In genomic region chr20:13286600-13286999, GRCh38 we compare ENCODE assay signal across 17 cellular contexts.
A peak's percentile ranks its signal among the peaks of the same experiment; 100 is the strongest.
DNase-seq lines count a peak whose midpoint lies in the region; ATAC-seq and TF ChIP-seq lines count a peak whose summit lies in the region.
"Had no signal": no experiment of that assay in that cellular context is flagged by ENCODE, and none has a peak within 500 bp of the region (broad histone marks: within the 10 kb centered on the region; RNA-seq: fewer than 3 reads in every experiment).

No MANE protein-coding gene starts in this region.

- H3K27me3 ChIP-seq in PC-3 (ENCODE audit: low read length) (peaks cover 36% of the 10 kb centered on the region), foreskin keratinocyte (no peaks in the 10 kb centered on the region), prostate gland (replicated peaks; ENCODE audit: insufficient read depth) (no peaks in the 10 kb centered on the region), uterus (no peaks in the 10 kb centered on the region)
- H3K27me3 ChIP-seq: ovary, sigmoid colon had no signal

- no peak overlapping the region for H3K9ac ChIP-seq in PC-3 (ENCODE audit: low read length)

- H3K27ac ChIP-seq in PC-3 (ENCODE audit: low read length) (no peak overlapping the region), foreskin keratinocyte (peak overlapping the region; percentile 85), prostate gland (peak overlapping the region; percentile 36 to 49), uterus (no peak overlapping the region)
- H3K27ac ChIP-seq: ovary, sigmoid colon had no signal

- TF ChIP-seq POLR2A in prostate gland (IDR thresholded peaks at IDR 0.05) (no peak), uterus (IDR thresholded peaks at IDR 0.05) (no peak)

- CTCF ChIA-PET in PC-3 (lab: Charles Lee): no interaction called here

- no peak for TF ChIP-seq CTCF in PC-3 (conservative IDR thresholded peaks at IDR 0.05; ENCODE audit: low read depth, low read length)
- TF ChIP-seq CTCF in foreskin keratinocyte (conservative IDR thresholded peaks at IDR 0.05): peak; percentile 45
- no peak for TF ChIP-seq CTCF in prostate gland (IDR thresholded peaks at IDR 0.05)
- no peak for TF ChIP-seq CTCF in uterus (IDR thresholded peaks at IDR 0.05)

- no TSS peak for BruUV-seq in PC-3 (replicated peaks; lab: Mats Ljungman, UMichigan)

- H3K9me3 ChIP-seq in PC-3 (ENCODE audit: low read length): no peaks in the 10 kb centered on the region
- H3K9me3 ChIP-seq in prostate gland: no peaks in the 10 kb centered on the region
- H3K9me3 ChIP-seq in uterus: no peaks in the 10 kb centered on the region
- H3K9me3 ChIP-seq: ovary, sigmoid colon had no signal

- H3K79me2 ChIP-seq in PC-3 (ENCODE audit: low read length): no peaks in the 10 kb centered on the region

- POLR2A ChIA-PET in PC-3 (lab: Charles Lee; ENCODE audit: unreplicated experiment): no interaction called here

- H3K4me3 ChIP-seq in PC-3 (ENCODE audit: low read length) (no peak overlapping the region), prostate gland (no peak overlapping the region), uterus (no peak overlapping the region)
- H3K4me3 ChIP-seq: ovary, sigmoid colon had no signal

- H3F3A ChIP-seq in PC-3 (ENCODE audit: low read length, unreplicated experiment): no peaks in the 10 kb centered on the region

- H3K36me3 ChIP-seq in PC-3 (ENCODE audit: low read depth, low read length) (no peaks in the 10 kb centered on the region), prostate gland (no peaks in the 10 kb centered on the region), uterus (no peaks in the 10 kb centered on the region)
- H3K36me3 ChIP-seq: ovary, sigmoid colon had no signal

- H3K4me2 ChIP-seq in PC-3 (ENCODE audit: low read length): no peak overlapping the region

- no peaks in the 10 kb centered on the region for H3K9me2 ChIP-seq in PC-3 (replicated peaks; ENCODE audit: low read length)

- peak; percentile 30; the same call in 1 of the 2 replicates for ATAC-seq in PC-3
- peak; percentile 91 for ATAC-seq in foreskin keratinocyte
- ATAC-seq in HG03196 (IDR thresholded peaks at IDR 0.05; ENCODE audit: unreplicated experiment): no peak
- ATAC-seq: natural killer cell treated with Interleukin-12 subunit alpha and Interleukin-12 subunit beta and Interleukin-15 and Interleukin-18, amount 100 ng/mL, for 72 hours had no signal

- H4K20me1 ChIP-seq in PC-3 (ENCODE audit: low read length): 0 out of 2 replicates have a peak, but pooled peaks cover 4% of the 10 kb centered on the region

- WGBS in prostate gland: 40% methylated on average over 7 of the region's 7 CpGs

- DNase-seq in NCI-H1105 treated with DMSO at 0.1 percent for 48 hours (lab: John Stamatoyannopoulos, UW): peak; percentile 16
- DNase-seq in NCI-H1105 (lab: John Stamatoyannopoulos, UW): no peak
- peak; percentile 14 for DNase-seq in PC-3
- DNase-seq in foreskin keratinocyte: peak; percentile 87 to 95
- peak; percentile 90 for DNase-seq in prostate gland (ENCODE audit: low spot score)
- no peak for DNase-seq in uterus
- no peak for DNase-seq in AG08396 (ENCODE audit: low spot score)
- DNase-seq: activated naive CD8-positive, alpha-beta T cell treated with anti-CD3 and anti-CD28 coated beads for 36 hours; Calu3; effector memory CD4-positive, alpha-beta T cell; kidney glomerular epithelial cell; NCI-H1436; ovary; sigmoid colon; stimulated activated CD8-positive, alpha-beta memory T cell treated with anti-CD3 and anti-CD28 coated beads, Interleukin-4, amount 100 ng/mL, for 48 hours had no signal

- intact Hi-C loops in PC-3 (cut with micrococcal nuclease): no loop called here
- intact Hi-C loops in prostate gland (cut with DNase I): no loop called here
- intact Hi-C loops in uterus (cut with DNase I; ENCODE audit: low total_unique reads): no loop called here

- H3K4me1 ChIP-seq in PC-3 (ENCODE audit: insufficient read depth, low read length): peaks cover under 1% of the 10 kb centered on the region
- H3K4me1 ChIP-seq in foreskin keratinocyte: peaks cover 30% of the 10 kb centered on the region
- no peaks in the 10 kb centered on the region for H3K4me1 ChIP-seq in prostate gland (replicated peaks)
- no peaks in the 10 kb centered on the region for H3K4me1 ChIP-seq in uterus
- H3K4me1 ChIP-seq: sigmoid colon had no signal

- H2AFZ ChIP-seq in PC-3 (ENCODE audit: low read length): no peak overlapping the region

Comparison
In these comparisons a context has a peak if more than half of its experiments do, and no peak if none do; other contexts are left out.
1. DNase-seq: peak in NCI-H1105 treated with DMSO at 0.1 percent for 48 hours (single experiment), PC-3 (single experiment), foreskin keratinocyte (2 of 2) and prostate gland (single experiment); none in NCI-H1105 (single experiment), uterus (0 of 2) and AG08396 (single experiment).
2. H3K27ac ChIP-seq: peak in foreskin keratinocyte (single experiment) and prostate gland (2 of 2); none in PC-3 (single experiment) and uterus (0 of 2).